In the genomic region with DNA sequence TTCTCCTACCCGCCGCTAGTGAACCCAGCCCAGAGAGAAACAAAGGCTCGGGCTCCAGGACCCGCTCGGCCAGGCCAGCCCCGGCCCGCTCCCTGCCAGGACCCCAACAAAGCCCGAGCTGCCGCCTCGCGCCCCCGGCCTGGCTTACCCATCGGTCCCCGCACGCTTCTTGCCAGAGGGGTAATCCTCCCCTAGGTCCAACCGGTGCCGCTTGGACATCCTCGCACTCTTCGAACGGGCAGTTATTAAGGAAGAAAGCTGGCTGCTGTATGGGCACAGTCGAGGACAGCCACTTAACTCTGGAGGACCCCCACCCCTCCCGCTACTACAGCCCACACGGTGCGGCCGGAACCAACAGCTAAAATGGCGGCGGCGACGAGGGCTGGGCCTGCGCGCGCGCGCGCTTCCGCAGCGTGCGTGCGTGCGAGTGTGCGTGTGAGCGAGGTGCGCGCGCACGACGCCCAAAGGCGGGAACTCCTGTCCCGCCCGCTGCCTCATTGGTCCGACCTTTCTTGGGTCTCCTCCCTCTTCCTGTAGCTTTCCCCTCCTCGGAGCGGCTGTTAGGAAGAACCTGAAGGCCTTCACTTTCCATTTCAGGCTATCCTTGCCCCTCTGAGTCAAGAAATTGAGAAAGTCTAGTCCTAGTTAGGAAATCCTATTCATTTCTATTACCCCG, we compare ENCODE assay signal across 8 cellular contexts. TPM values are rescaled to one million over a fixed set of nuclear protein-coding genes. Genes with fewer than 3 reads are reported as not detected.
DNase-seq lines count a peak whose midpoint lies in the region; ATAC-seq, FAIRE-seq and TF ChIP-seq lines count a peak whose summit lies in the region.

A gene (minus strand): TSS at position 380 of the 676 bp plus-strand sequence. CDS start 161 bp downstream, at position 219.

- H3K27ac ChIP-seq in OCI-LY3 (ENCODE audit: low read length) = peak within 1 kb of the TSS; percentile 74

- no peaks in the 10 kb centered on the region for H3K27me3 ChIP-seq in OCI-LY3 (ENCODE audit: low read depth, low read length)

- H3K36me3 ChIP-seq in OCI-LY3 (replicated peaks; ENCODE audit: low read depth, low read length) = peaks cover 26% of the 10 kb centered on the region

- H3K79me2 ChIP-seq in OCI-LY3 (ENCODE audit: low read length) = peaks cover 55% of the 10 kb centered on the region

- FAIRE-seq in D721Med (lab: Jason Lieb, UNC) = no peak

- TF ChIP-seq CTCF in D721Med (IDR thresholded peaks at IDR 0.05; ENCODE audit: insufficient read depth, missing control alignments) (no peak), OCI-LY3 (IDR thresholded peaks at IDR 0.05; ENCODE audit: low read depth, low read length) (no peak), endothelial cell (IDR thresholded peaks at IDR 0.05; ENCODE audit: unreplicated experiment) (no peak), mesothelial cell of epicardium (IDR thresholded peaks at IDR 0.05; ENCODE audit: unreplicated experiment) (no peak)

- no peaks in the 10 kb centered on the region for H3K9me3 Mint-ChIP-seq in endothelial cell (ENCODE audit: unreplicated experiment)
- H3K9me3 Mint-ChIP-seq in mesothelial cell of epicardium = no peaks in the 10 kb centered on the region

- H3K36me3 Mint-ChIP-seq in endothelial cell (ENCODE audit: low read depth, unreplicated experiment) (peaks cover 11% of the 10 kb centered on the region), mesothelial cell of epicardium (peaks cover 5% of the 10 kb centered on the region)

- peak within 1 kb of the TSS; percentile 100 for H3K4me3 Mint-ChIP-seq in endothelial cell (ENCODE audit: unreplicated experiment)
- H3K4me3 Mint-ChIP-seq in mesothelial cell of epicardium = peak within 1 kb of the TSS; percentile 95

- no peaks in the 10 kb centered on the region for H3K9me3 ChIP-seq in OCI-LY3 (ENCODE audit: insufficient read depth, low read length)

- H3K9ac ChIP-seq in OCI-LY3 (ENCODE audit: low read length) = peak within 1 kb of the TSS; percentile 98

- peak within 1 kb of the TSS; percentile 87 for H3K4me2 ChIP-seq in OCI-LY3 (ENCODE audit: low read length)

- peaks cover 6% of the 10 kb centered on the region for H3K27me3 Mint-ChIP-seq in endothelial cell (ENCODE audit: unreplicated experiment)
- no peaks in the 10 kb centered on the region for H3K27me3 Mint-ChIP-seq in mesothelial cell of epicardium (ENCODE audit: low read depth)

- H4K20me1 ChIP-seq in OCI-LY3 (ENCODE audit: insufficient read depth, low read length) = peaks cover 40% of the 10 kb centered on the region

- H3K4me1 Mint-ChIP-seq in endothelial cell (ENCODE audit: unreplicated experiment) (peaks cover 23% of the 10 kb centered on the region), mesothelial cell of epicardium (peaks cover 25% of the 10 kb centered on the region)

- peak; percentile 85 for ATAC-seq in GM21515 (IDR thresholded peaks at IDR 0.05; ENCODE audit: unreplicated experiment)

- H3K27ac Mint-ChIP-seq in endothelial cell (ENCODE audit: unreplicated experiment) = peak within 1 kb of the TSS; percentile 100
- peak within 1 kb of the TSS; percentile 97 for H3K27ac Mint-ChIP-seq in mesothelial cell of epicardium

- DNase-seq in D721Med (ENCODE audit: insufficient read length, low spot score) (peak; percentile 64), HuH-7 (ENCODE audit: low spot score) (peak; percentile 99), activated T-cell treated with anti-CD3 and anti-CD28 coated beads for 1 hour (ENCODE audit: low read depth) (peak; percentile 90), endothelial cell (ENCODE audit: low spot score) (peak; percentile 94), mesothelial cell of epicardium (ENCODE audit: low spot score in 2 of 2, unreplicated experiment in 2 of 2) (peak; percentile 92 to 93)
- DNase-seq in stimulated activated CD8-positive, alpha-beta memory T cell treated with anti-CD3 and anti-CD28 coated beads, Interleukin-15, amount 100 ng/mL, for 48 hours (ENCODE audit: low read depth in 2 of 2) = peak; percentile 89 to 90

- H3K4me1 ChIP-seq in OCI-LY3 (ENCODE audit: low read length) = peaks cover 34% of the 10 kb centered on the region

- H2AFZ ChIP-seq in OCI-LY3 (ENCODE audit: low read depth, low read length) = peak within 1 kb of the TSS; percentile 83; the same call in 1 of the 2 replicates

- peak within 1 kb of the TSS; percentile 86 for H3K4me3 ChIP-seq in OCI-LY3 (ENCODE audit: low read length)

RNA-seq across cellular contexts. Expression of the gene that starts here (rescaled TPM):
- total RNA-seq in endothelial cell (ENCODE audit: unreplicated experiment) (154 TPM), mesothelial cell of epicardium (186 to 190 TPM (median 186 TPM) in 3 replicates)

Comparison
In these comparisons a context has a peak if more than half of its experiments do, and no peak if none do; other contexts are left out.
1. Peak in every context shown above with its lines: DNase-seq, ATAC-seq, H3K4me3 ChIP-seq and H3K27ac ChIP-seq.